In the genomic region with DNA sequence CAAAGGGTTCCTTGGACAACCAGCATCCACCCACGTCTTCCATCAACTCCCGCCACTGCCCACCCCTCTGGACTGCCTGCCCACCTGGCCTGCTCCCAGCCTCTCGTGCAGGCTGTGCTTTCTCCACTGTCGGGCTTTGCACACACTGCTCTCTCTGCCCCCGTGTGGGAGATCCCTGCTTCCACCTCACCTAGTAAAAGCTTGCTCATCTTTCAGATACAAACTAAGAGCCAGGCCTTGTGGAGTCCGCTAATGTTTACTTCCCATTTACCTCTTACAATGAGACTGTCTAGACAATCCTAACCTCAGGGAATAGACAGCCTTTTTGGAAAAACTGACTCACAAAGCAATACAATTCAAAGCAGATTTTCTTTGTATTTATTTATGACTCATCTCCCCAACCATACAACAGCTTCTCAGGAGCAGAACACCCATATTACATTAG, we compare ENCODE assay signal across 9 cellular contexts.
DNase-seq lines count a peak whose midpoint lies in the region; ATAC-seq and TF ChIP-seq lines count a peak whose summit lies in the region.
"Had no signal": no experiment of that assay in that cellular context is flagged by ENCODE, and none has a peak within 500 bp of the region (broad histone marks: within the 10 kb centered on the region; RNA-seq: fewer than 3 reads in every experiment).

No MANE protein-coding gene starts in this region.

- no peaks in the 10 kb centered on the region for H3K79me2 ChIP-seq in OCI-LY7 (ENCODE audit: insufficient read depth, low read depth, low read length)

- in situ Hi-C loops in HAP-1 (cut with MboI; ENCODE audit: low sequenced_read_pairs) (no loop called here), GM13977 (cut with MboI; ENCODE audit: low pct_unique_long_range_greater_than_20kb, low sequenced_read_pairs, unreplicated experiment) (no loop called here)

- POLR2A ChIA-PET in OCI-LY7 (lab: Charles Lee) = no interaction called here

- no peak overlapping the region for H3K9ac ChIP-seq in adipocyte (ENCODE audit: low read length)

- no peak for ATAC-seq in GM21447 (IDR thresholded peaks at IDR 0.05; ENCODE audit: unreplicated experiment)

- intact Hi-C loops in OCI-LY7 (cut with micrococcal nuclease; ENCODE audit: unreplicated experiment) = loop anchor here (10.0 kb wide), 1 partner anchor 63 kb away; the partner anchor contains the start of gene USP31

- peak; percentile 54 for DNase-seq in AG20443 (ENCODE audit: low spot score)
- peak; percentile 27 to 28 for DNase-seq in HAP-1 (ENCODE audit: low spot score in 2 of 2)
- peak; percentile 80 for DNase-seq in adipocyte (ENCODE audit: low read depth)
- DNase-seq in iris pigment epithelial cell (ENCODE audit: low read depth) = peak; percentile 66
- DNase-seq in OCI-LY7 (ENCODE audit: low spot score) = no peak
- DNase-seq in GM13977 (ENCODE audit: low spot score) = no peak
- no peak for DNase-seq in stimulated activated CD4-positive, alpha-beta T cell treated with anti-CD3 and anti-CD28 coated beads, Interleukin-2, amount 100 ng/mL, for 24 hours

- H3K4me3 ChIP-seq in HAP-1 (no peak overlapping the region), adipocyte (ENCODE audit: low read length) (no peak overlapping the region), OCI-LY7 (ENCODE audit: low read depth, low read length, poor library complexity, severe bottlenecking) (no peak overlapping the region)

- no peak overlapping the region for H3K4me2 ChIP-seq in OCI-LY7 (ENCODE audit: low read length)

- H3K9me2 ChIP-seq in OCI-LY7 (ENCODE audit: insufficient read depth, low read length) = no peaks in the 10 kb centered on the region

- peaks cover 33% of the 10 kb centered on the region for H3K36me3 ChIP-seq in HAP-1 (replicated peaks)
- peaks cover 45% of the 10 kb centered on the region for H3K36me3 ChIP-seq in adipocyte (ENCODE audit: control insufficient read depth, insufficient read depth, low read length, severe bottlenecking)
- peaks cover 40% of the 10 kb centered on the region for H3K36me3 ChIP-seq in OCI-LY7 (ENCODE audit: insufficient read depth, low read length)

- no peak overlapping the region for H3K27ac ChIP-seq in OCI-LY7 (ENCODE audit: low read depth, low read length, poor library complexity, severe bottlenecking)

- no peaks in the 10 kb centered on the region for H3K9me3 ChIP-seq in HAP-1
- no peaks in the 10 kb centered on the region for H3K9me3 ChIP-seq in adipocyte (ENCODE audit: control insufficient read depth, low read length)
- H3K9me3 ChIP-seq in OCI-LY7 (ENCODE audit: low read length) = no peaks in the 10 kb centered on the region
- H3K9me3 ChIP-seq: Caco-2 had no signal

- H3K4me1 ChIP-seq in HAP-1 (peaks cover 6% of the 10 kb centered on the region; the same call in 1 of the 2 replicates), adipocyte (ENCODE audit: control insufficient read depth, insufficient read depth, low read length) (no peaks in the 10 kb centered on the region), OCI-LY7 (ENCODE audit: insufficient read depth, low read length, poor library complexity, severe bottlenecking) (no peaks in the 10 kb centered on the region)
- H3K4me1 ChIP-seq: Caco-2 had no signal

- no peak overlapping the region for H2AFZ ChIP-seq in OCI-LY7 (ENCODE audit: low read length)

- CTCF ChIA-PET in OCI-LY7 (lab: Charles Lee; ENCODE audit: unreplicated experiment) = no interaction called here

- H4K20me1 ChIP-seq in OCI-LY7 (ENCODE audit: insufficient read depth, low read length) = no peaks in the 10 kb centered on the region

- H3K27me3 ChIP-seq in HAP-1 (ENCODE audit: low read depth) (no peaks in the 10 kb centered on the region), adipocyte (replicated peaks; ENCODE audit: control insufficient read depth, insufficient read depth, low read length) (no peaks in the 10 kb centered on the region)

- no peak for TF ChIP-seq CTCF in OCI-LY7 (conservative IDR thresholded peaks at IDR 0.05; ENCODE audit: low read length)
- no peak for TF ChIP-seq CTCF in GM13977 (IDR thresholded peaks at IDR 0.05; ENCODE audit: extremely low read depth, insufficient read depth, missing control alignments)

- no TSS peak for BruUV-seq in OCI-LY7 (replicated peaks; lab: Mats Ljungman, UMichigan)

Comparison
In these comparisons a context has a peak if more than half of its experiments do, and no peak if none do; other contexts are left out.
1. DNase-seq: peak in AG20443 (single experiment), HAP-1 (2 of 2), adipocyte (single experiment) and iris pigment epithelial cell (single experiment); none in OCI-LY7 (single experiment), GM13977 (single experiment) and stimulated activated CD4-positive, alpha-beta T cell treated with anti-CD3 and anti-CD28 coated beads, Interleukin-2, amount 100 ng/mL, for 24 hours (0 of 2).